In the genomic region with DNA sequence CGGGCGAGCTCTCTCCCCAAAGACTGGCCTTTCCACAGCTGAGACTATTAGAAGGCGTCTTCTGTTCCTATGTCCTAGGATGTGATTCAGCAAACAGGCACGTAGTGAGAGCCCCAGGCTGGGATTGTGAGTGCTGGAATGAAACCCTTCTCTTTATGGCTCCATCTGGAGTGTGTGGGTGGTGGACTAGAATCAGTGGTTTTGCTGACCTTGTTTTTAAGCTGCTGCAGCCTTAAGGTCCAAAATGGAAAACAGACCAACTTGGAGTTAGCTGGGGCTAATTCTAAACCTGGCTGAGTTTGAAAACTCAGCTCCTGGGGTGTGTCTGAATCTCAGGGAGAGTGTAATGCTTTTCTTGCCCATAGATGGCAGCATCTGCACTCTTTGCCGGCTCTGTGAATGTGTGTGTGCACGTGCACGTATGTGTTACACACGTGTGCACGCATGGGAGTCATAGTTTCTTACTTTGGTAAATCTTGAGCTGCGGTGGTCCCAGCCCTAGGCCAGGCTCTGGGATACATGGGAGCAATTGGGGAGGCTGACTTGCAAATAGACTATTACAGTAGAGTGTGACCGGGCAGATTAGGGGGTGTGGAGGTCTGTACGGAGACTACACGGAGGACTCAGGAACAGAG, we compare ENCODE assay signal across 1 cellular context.
TF ChIP-seq lines count a peak whose summit lies in the region.

No MANE protein-coding gene starts in this region.

TF ChIP-seq in HepG2, 621 proteins besides CTCF, POLR2A, EP300 and RAD21 (continued from another document and continues in another):
- TF ChIP-seq, protein P1, sequence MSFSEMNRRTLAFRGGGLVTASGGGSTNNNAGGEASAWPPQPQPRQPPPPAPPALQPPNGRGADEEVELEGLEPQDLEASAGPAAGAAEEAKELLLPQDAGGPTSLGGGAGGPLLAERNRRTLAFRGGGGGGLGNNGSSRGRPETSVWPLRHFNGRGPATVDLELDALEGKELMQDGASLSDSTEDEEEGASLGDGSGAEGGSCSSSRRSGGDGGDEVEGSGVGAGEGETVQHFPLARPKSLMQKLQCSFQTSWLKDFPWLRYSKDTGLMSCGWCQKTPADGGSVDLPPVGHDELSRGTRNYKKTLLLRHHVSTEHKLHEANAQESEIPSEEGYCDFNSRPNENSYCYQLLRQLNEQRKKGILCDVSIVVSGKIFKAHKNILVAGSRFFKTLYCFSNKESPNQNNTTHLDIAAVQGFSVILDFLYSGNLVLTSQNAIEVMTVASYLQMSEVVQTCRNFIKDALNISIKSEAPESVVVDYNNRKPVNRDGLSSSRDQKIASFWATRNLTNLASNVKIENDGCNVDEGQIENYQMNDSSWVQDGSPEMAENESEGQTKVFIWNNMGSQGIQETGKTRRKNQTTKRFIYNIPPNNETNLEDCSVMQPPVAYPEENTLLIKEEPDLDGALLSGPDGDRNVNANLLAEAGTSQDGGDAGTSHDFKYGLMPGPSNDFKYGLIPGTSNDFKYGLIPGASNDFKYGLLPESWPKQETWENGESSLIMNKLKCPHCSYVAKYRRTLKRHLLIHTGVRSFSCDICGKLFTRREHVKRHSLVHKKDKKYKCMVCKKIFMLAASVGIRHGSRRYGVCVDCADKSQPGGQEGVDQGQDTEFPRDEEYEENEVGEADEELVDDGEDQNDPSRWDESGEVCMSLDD (CRISPR knock-in tag; IDR thresholded peaks at IDR 0.05; ENCODE audit: borderline replicate concordance): no peak
- TF ChIP-seq, protein P2, sequence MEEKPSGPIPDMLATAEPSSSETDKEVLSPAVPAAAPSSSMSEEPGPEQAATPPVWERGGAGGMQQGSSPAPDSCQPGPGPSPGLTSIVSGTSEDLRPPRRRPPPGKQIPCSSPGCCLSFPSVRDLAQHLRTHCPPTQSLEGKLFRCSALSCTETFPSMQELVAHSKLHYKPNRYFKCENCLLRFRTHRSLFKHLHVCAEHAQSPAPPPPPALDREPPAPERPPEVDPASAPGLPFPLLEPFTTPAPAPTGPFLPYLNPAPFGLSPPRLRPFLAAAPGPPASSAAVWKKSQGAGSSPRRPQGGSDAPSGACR (CRISPR knock-in tag; IDR thresholded peaks at IDR 0.05): no peak
- TF ChIP-seq, protein P3, sequence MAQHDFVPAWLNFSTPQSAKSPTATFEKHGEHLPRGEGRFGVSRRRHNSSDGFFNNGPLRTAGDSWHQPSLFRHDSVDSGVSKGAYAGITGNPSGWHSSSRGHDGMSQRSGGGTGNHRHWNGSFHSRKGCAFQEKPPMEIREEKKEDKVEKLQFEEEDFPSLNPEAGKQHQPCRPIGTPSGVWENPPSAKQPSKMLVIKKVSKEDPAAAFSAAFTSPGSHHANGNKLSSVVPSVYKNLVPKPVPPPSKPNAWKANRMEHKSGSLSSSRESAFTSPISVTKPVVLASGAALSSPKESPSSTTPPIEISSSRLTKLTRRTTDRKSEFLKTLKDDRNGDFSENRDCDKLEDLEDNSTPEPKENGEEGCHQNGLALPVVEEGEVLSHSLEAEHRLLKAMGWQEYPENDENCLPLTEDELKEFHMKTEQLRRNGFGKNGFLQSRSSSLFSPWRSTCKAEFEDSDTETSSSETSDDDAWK (CRISPR knock-in tag; IDR thresholded peaks at IDR 0.05): no peak
- TF ChIP-seq ZNF329 (CRISPR knock-in tag; IDR thresholded peaks at IDR 0.05; ENCODE audit: low read depth): peak; percentile 74; the same call in 1 of the 2 replicates
- TF ChIP-seq, protein P4, sequence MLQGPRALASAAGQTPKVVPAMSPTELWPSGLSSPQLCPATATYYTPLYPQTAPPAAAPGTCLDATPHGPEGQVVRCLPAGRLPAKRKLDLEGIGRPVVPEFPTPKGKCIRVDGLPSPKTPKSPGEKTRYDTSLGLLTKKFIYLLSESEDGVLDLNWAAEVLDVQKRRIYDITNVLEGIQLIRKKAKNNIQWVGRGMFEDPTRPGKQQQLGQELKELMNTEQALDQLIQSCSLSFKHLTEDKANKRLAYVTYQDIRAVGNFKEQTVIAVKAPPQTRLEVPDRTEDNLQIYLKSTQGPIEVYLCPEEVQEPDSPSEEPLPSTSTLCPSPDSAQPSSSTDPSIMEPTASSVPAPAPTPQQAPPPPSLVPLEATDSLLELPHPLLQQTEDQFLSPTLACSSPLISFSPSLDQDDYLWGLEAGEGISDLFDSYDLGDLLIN (CRISPR knock-in tag; IDR thresholded peaks at IDR 0.05; ENCODE audit: borderline replicate concordance): no peak
- no peak for TF ChIP-seq SIN3A (IDR thresholded peaks at IDR 0.05; ENCODE audit: borderline replicate concordance, low read depth, low read length)
- TF ChIP-seq, protein P5, sequence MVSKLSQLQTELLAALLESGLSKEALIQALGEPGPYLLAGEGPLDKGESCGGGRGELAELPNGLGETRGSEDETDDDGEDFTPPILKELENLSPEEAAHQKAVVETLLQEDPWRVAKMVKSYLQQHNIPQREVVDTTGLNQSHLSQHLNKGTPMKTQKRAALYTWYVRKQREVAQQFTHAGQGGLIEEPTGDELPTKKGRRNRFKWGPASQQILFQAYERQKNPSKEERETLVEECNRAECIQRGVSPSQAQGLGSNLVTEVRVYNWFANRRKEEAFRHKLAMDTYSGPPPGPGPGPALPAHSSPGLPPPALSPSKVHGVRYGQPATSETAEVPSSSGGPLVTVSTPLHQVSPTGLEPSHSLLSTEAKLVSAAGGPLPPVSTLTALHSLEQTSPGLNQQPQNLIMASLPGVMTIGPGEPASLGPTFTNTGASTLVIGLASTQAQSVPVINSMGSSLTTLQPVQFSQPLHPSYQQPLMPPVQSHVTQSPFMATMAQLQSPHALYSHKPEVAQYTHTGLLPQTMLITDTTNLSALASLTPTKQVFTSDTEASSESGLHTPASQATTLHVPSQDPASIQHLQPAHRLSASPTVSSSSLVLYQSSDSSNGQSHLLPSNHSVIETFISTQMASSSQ (IDR thresholded peaks at IDR 0.05; ENCODE audit: low read depth): no peak
- TF ChIP-seq, protein P5 (CRISPR knock-in tag; IDR thresholded peaks at IDR 0.05; ENCODE audit: borderline replicate concordance): no peak
- no peak for TF ChIP-seq REXO4 (CRISPR knock-in tag; IDR thresholded peaks at IDR 0.05; ENCODE audit: borderline replicate concordance)
- TF ChIP-seq NONO (IDR thresholded peaks at IDR 0.05): no peak
- 0 out of 2 replicates have a peak, but pooled peaks have one; percentile 48 for TF ChIP-seq NONO (CRISPR knock-in tag; conservative IDR thresholded peaks at IDR 0.05)
- peak; percentile 30; the same call in 1 of the 2 replicates for TF ChIP-seq HMG20A (CRISPR knock-in tag; IDR thresholded peaks at IDR 0.05; ENCODE audit: borderline replicate concordance)
- TF ChIP-seq SP5 (CRISPR knock-in tag; IDR thresholded peaks at IDR 0.05; ENCODE audit: borderline replicate concordance, low read depth): no peak
- TF ChIP-seq FOSL2 (CRISPR knock-in tag; IDR thresholded peaks at IDR 0.05): peak; percentile 53; the same call in 1 of the 2 replicates
- TF ChIP-seq ATRX (CRISPR knock-in tag; IDR thresholded peaks at IDR 0.05; ENCODE audit: borderline replicate concordance): no peak
- TF ChIP-seq ZNF20 (CRISPR knock-in tag; IDR thresholded peaks at IDR 0.05): no peak
- TF ChIP-seq NFE2 (CRISPR knock-in tag; IDR thresholded peaks at IDR 0.05): no peak
- no peak for TF ChIP-seq ZNF670 (CRISPR knock-in tag; IDR thresholded peaks at IDR 0.05; ENCODE audit: borderline replicate concordance)
- no peak for TF ChIP-seq ZIK1 (CRISPR knock-in tag; IDR thresholded peaks at IDR 0.05; ENCODE audit: borderline replicate concordance, low read depth)
- TF ChIP-seq, protein P6, sequence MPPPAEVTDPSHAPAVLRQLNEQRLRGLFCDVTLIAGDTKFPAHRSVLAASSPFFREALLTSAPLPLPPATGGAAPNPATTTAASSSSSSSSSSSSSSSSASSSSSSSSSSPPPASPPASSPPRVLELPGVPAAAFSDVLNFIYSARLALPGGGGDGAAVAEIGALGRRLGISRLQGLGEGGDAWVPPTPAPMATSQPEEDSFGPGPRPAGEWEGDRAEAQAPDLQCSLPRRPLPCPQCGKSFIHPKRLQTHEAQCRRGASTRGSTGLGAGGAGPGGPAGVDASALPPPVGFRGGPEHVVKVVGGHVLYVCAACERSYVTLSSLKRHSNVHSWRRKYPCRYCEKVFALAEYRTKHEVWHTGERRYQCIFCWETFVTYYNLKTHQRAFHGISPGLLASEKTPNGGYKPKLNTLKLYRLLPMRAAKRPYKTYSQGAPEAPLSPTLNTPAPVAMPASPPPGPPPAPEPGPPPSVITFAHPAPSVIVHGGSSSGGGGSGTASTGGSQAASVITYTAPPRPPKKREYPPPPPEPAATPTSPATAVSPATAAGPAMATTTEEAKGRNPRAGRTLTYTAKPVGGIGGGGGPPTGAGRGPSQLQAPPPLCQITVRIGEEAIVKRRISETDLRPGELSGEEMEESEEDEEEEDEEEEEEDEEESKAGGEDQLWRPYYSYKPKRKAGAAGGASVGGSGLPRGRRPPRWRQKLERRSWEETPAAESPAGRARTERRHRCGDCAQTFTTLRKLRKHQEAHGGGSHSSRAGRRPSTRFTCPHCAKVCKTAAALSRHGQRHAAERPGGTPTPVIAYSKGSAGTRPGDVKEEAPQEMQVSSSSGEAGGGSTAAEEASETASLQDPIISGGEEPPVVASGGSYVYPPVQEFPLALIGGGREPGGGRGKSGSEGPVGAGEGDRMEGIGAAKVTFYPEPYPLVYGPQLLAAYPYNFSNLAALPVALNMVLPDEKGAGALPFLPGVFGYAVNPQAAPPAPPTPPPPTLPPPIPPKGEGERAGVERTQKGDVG (CRISPR knock-in tag; IDR thresholded peaks at IDR 0.05; ENCODE audit: borderline replicate concordance): no peak
- no peak for TF ChIP-seq NCOA1 (CRISPR knock-in tag; IDR thresholded peaks at IDR 0.05)
- no peak for TF ChIP-seq FOXA3 (CRISPR knock-in tag; IDR thresholded peaks at IDR 0.05)
- TF ChIP-seq ZNF672 (CRISPR knock-in tag; IDR thresholded peaks at IDR 0.05): no peak
- no peak for TF ChIP-seq ZNF383 (CRISPR knock-in tag; IDR thresholded peaks at IDR 0.05; ENCODE audit: borderline replicate concordance)
- no peak for TF ChIP-seq ZNF460 (CRISPR knock-in tag; IDR thresholded peaks at IDR 0.05; ENCODE audit: borderline replicate concordance)
- TF ChIP-seq CHCHD3 (CRISPR knock-in tag; IDR thresholded peaks at IDR 0.05): no peak
- peak; percentile 61; the same call in 1 of the 3 replicates for TF ChIP-seq MXI1 (IDR thresholded peaks at IDR 0.05; ENCODE audit: borderline replicate concordance, low read depth, low read length)
- peak; percentile 69 for TF ChIP-seq SALL1 (CRISPR knock-in tag; IDR thresholded peaks at IDR 0.05)
- TF ChIP-seq ZNF773 (CRISPR knock-in tag; IDR thresholded peaks at IDR 0.05; ENCODE audit: borderline replicate concordance): no peak
- TF ChIP-seq AGO2 (optimal IDR thresholded peaks at IDR 0.05; ENCODE audit: low read depth, low read length): no peak
- no peak for TF ChIP-seq ZBTB7A (CRISPR knock-in tag; IDR thresholded peaks at IDR 0.05)
- no peak for TF ChIP-seq ZNF468 (CRISPR knock-in tag; IDR thresholded peaks at IDR 0.05)
- no peak for TF ChIP-seq ZNF101 (CRISPR knock-in tag; IDR thresholded peaks at IDR 0.05; ENCODE audit: borderline replicate concordance, low read depth)
- no peak for TF ChIP-seq ZFP62 (CRISPR knock-in tag; IDR thresholded peaks at IDR 0.05)
- TF ChIP-seq ZNF256 (CRISPR knock-in tag; conservative IDR thresholded peaks at IDR 0.05): no peak
- no peak for TF ChIP-seq MZF1 (CRISPR knock-in tag; IDR thresholded peaks at IDR 0.05; ENCODE audit: borderline replicate concordance)
- TF ChIP-seq ZNF3 (CRISPR knock-in tag; IDR thresholded peaks at IDR 0.05): no peak
- TF ChIP-seq, protein P7, sequence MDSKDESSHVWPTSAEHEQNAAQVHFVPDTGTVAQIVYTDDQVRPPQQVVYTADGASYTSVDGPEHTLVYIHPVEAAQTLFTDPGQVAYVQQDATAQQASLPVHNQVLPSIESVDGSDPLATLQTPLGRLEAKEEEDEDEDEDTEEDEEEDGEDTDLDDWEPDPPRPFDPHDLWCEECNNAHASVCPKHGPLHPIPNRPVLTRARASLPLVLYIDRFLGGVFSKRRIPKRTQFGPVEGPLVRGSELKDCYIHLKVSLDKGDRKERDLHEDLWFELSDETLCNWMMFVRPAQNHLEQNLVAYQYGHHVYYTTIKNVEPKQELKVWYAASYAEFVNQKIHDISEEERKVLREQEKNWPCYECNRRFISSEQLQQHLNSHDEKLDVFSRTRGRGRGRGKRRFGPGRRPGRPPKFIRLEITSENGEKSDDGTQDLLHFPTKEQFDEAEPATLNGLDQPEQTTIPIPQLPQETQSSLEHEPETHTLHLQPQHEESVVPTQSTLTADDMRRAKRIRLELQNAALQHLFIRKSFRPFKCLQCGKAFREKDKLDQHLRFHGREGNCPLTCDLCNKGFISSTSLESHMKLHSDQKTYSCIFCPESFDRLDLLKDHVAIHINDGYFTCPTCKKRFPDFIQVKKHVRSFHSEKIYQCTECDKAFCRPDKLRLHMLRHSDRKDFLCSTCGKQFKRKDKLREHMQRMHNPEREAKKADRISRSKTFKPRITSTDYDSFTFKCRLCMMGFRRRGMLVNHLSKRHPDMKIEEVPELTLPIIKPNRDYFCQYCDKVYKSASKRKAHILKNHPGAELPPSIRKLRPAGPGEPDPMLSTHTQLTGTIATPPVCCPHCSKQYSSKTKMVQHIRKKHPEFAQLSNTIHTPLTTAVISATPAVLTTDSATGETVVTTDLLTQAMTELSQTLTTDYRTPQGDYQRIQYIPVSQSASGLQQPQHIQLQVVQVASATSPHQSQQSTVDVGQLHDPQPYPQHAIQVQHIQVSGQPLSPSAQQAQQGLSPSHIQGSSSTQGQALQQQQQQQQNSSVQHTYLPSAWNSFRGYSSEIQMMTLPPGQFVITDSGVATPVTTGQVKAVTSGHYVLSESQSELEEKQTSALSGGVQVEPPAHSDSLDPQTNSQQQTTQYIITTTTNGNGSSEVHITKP (CRISPR knock-in tag; IDR thresholded peaks at IDR 0.05; ENCODE audit: low read depth): no peak
- TF ChIP-seq, protein P8, sequence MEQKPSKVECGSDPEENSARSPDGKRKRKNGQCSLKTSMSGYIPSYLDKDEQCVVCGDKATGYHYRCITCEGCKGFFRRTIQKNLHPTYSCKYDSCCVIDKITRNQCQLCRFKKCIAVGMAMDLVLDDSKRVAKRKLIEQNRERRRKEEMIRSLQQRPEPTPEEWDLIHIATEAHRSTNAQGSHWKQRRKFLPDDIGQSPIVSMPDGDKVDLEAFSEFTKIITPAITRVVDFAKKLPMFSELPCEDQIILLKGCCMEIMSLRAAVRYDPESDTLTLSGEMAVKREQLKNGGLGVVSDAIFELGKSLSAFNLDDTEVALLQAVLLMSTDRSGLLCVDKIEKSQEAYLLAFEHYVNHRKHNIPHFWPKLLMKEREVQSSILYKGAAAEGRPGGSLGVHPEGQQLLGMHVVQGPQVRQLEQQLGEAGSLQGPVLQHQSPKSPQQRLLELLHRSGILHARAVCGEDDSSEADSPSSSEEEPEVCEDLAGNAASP (CRISPR knock-in tag; IDR thresholded peaks at IDR 0.05; ENCODE audit: borderline replicate concordance): no peak
- TF ChIP-seq ZNF263 (CRISPR knock-in tag; IDR thresholded peaks at IDR 0.05): peak; percentile 49; the same call in 1 of the 2 replicates
